In the genomic region with DNA sequence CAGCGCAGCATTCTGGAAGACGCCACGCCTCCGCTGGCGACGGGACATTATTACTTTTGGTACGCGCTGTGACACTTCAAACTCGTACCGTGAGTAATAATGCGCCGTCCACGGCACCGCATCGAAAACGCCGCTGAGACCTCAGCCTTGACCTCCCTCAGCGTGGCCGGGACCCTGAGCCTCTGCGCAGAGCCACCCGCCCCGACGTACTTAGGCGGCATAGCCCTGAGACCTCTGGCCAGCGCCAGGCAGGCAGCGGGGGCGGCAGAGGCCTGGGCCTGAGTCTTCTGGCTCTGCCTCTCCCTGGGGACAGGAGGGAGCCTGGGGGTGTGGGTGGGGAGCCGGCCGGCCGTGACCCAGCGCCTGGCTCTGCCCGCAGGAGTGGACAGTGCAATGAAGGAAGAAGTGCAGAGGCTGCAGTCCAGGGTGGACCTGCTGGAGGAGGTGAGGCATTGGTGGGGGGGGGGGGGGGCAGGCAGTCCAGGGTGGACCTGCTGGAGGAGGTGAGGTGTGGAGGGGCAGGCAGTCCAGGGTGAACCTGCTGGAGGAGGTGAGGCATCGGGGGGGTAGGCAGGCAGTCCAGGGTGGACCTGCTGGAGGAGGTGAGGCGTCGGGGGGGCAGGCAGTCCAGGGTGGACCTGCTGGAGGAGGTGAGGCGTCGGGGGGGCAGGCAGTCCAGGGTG, we compare ENCODE assay signal across 23 cellular contexts. TPM values are rescaled to one million over a fixed set of nuclear protein-coding genes. Genes with fewer than 3 reads are reported as not detected.
DNase-seq lines count a peak whose midpoint lies in the region; TF ChIP-seq lines count a peak whose summit lies in the region.
"Had no signal": no experiment of that assay in that cellular context is flagged by ENCODE, and none has a peak within 500 bp of the region (broad histone marks: within the 10 kb centered on the region; RNA-seq: fewer than 3 reads in every experiment).

No MANE protein-coding gene starts in this region.

- H3K4me2 ChIP-seq in BLaER1: peak overlapping the region; percentile 99
- no peak overlapping the region for H3K4me2 ChIP-seq in osteoblast (ENCODE audit: insufficient read depth, low read length)

- H3K36me3 Mint-ChIP-seq in endothelial cell (ENCODE audit: low read depth, unreplicated experiment): peaks cover 26% of the 10 kb centered on the region
- no peaks in the 10 kb centered on the region for H3K36me3 Mint-ChIP-seq in neural crest cell (ENCODE audit: low read depth)
- H3K36me3 Mint-ChIP-seq: natural killer cell treated with Interleukin-12 subunit alpha and Interleukin-12 subunit beta and Interleukin-15 and Interleukin-18, amount 100 ng/mL, for 72 hours had no signal

- H3K27me3 Mint-ChIP-seq in endothelial cell (ENCODE audit: unreplicated experiment): peaks cover 77% of the 10 kb centered on the region
- H3K27me3 Mint-ChIP-seq in neural crest cell (ENCODE audit: low read depth): peaks cover 2% of the 10 kb centered on the region
- H3K27me3 Mint-ChIP-seq: natural killer cell treated with Interleukin-12 subunit alpha and Interleukin-12 subunit beta and Interleukin-15 and Interleukin-18, amount 100 ng/mL, for 72 hours had no signal

- H3K9me3 ChIP-seq in BLaER1 (no peaks in the 10 kb centered on the region), osteoblast (ENCODE audit: low read depth, low read length) (no peaks in the 10 kb centered on the region)
- H3K9me3 ChIP-seq: adrenal gland, gastroesophageal sphincter, pancreas, testis had no signal

- no peak overlapping the region for H2AFZ ChIP-seq in osteoblast (ENCODE audit: low read length)

- peaks cover 45% of the 10 kb centered on the region for H3K36me3 ChIP-seq in BLaER1
- H3K36me3 ChIP-seq in H7 (replicated peaks; ENCODE audit: control insufficient read depth, insufficient read depth, low read length): no peaks in the 10 kb centered on the region; the same call in 1 of the 2 replicates
- no peaks in the 10 kb centered on the region for H3K36me3 ChIP-seq in osteoblast (ENCODE audit: insufficient read depth, low read length)
- H3K36me3 ChIP-seq: brain microvascular endothelial cell had no signal

- H3K27ac ChIP-seq in BLaER1 (peak overlapping the region; percentile 67), osteoblast (ENCODE audit: low read depth, low read length) (no peak overlapping the region)
- H3K27ac ChIP-seq: adrenal gland, brain microvascular endothelial cell, pancreas, testis had no signal

- H3K27me3 ChIP-seq in BLaER1 (peaks cover 17% of the 10 kb centered on the region; the same call in 1 of the 2 replicates), H7 (ENCODE audit: control insufficient read depth, insufficient read depth, low read length) (no peaks in the 10 kb centered on the region), osteoblast (ENCODE audit: insufficient read depth, low read length) (peaks cover 10% of the 10 kb centered on the region)
- H3K27me3 ChIP-seq: adrenal gland, brain microvascular endothelial cell, pancreas, testis had no signal

- DNase-seq in H7 (peak; percentile 69), endothelial cell (ENCODE audit: low spot score) (no peak), neural crest cell (ENCODE audit: low read depth, low spot score) (no peak), osteoblast (ENCODE audit: insufficient read length, low spot score, missing footprints) (no peak), NCI-H774 (lab: John Stamatoyannopoulos, UW) (no peak), iPS-NIHi7 (ENCODE audit: extremely low spot score) (no peak)
- DNase-seq: brain microvascular endothelial cell; kidney; midbrain; MM.1S; NCI-H1694; stimulated activated naive B cell treated with anti-CD40 and anti-IgM and Interleukin-4, amounts not matched to agents 10 μg/mL and 1 μg/mL and 100 μg/mL, for 72 hours had no signal

- TF ChIP-seq CTCF in endothelial cell (IDR thresholded peaks at IDR 0.05; ENCODE audit: unreplicated experiment): no peak
- TF ChIP-seq CTCF in neural crest cell (conservative IDR thresholded peaks at IDR 0.05): no peak
- TF ChIP-seq CTCF in osteoblast (IDR thresholded peaks at IDR 0.05; ENCODE audit: extremely low read depth, low read depth, low read length): no peak

- peak overlapping the region; percentile 51 for H3K4me3 Mint-ChIP-seq in endothelial cell (ENCODE audit: unreplicated experiment)
- peak overlapping the region; percentile 41 for H3K4me3 Mint-ChIP-seq in neural crest cell
- H3K4me3 Mint-ChIP-seq: activated CD4-positive, alpha-beta T cell treated with anti-CD3 and anti-CD28 coated beads for 36 hours; activated T-cell treated with anti-CD3 and anti-CD28 coated beads, Interleukin-2, amount 50 U/mL, for 4 hours; CD4-positive, alpha-beta memory T cell; effector memory CD8-positive, alpha-beta T cell; natural killer cell treated with Interleukin-12 subunit alpha and Interleukin-12 subunit beta and Interleukin-15 and Interleukin-18, amount 100 ng/mL, for 72 hours; stimulated activated naive B cell treated with anti-CD40 and anti-IgM and Interleukin-4, amounts not matched to agents 10 μg/mL and 1 μg/mL and 100 μg/mL, for 72 hours had no signal

- peak overlapping the region; percentile 18 for H3K27ac Mint-ChIP-seq in endothelial cell (ENCODE audit: unreplicated experiment)
- no peak overlapping the region for H3K27ac Mint-ChIP-seq in neural crest cell (ENCODE audit: unreplicated experiment)
- H3K27ac Mint-ChIP-seq: activated CD4-positive, alpha-beta T cell treated with anti-CD3 and anti-CD28 coated beads for 36 hours; CD4-positive, alpha-beta memory T cell; effector memory CD8-positive, alpha-beta T cell; natural killer cell treated with Interleukin-12 subunit alpha and Interleukin-12 subunit beta and Interleukin-15 and Interleukin-18, amount 100 ng/mL, for 72 hours; stimulated activated naive B cell treated with anti-CD40 and anti-IgM and Interleukin-4, amounts not matched to agents 10 μg/mL and 1 μg/mL and 100 μg/mL, for 72 hours had no signal

- no peaks in the 10 kb centered on the region for H3K9me3 Mint-ChIP-seq in endothelial cell (ENCODE audit: unreplicated experiment)
- no peaks in the 10 kb centered on the region for H3K9me3 Mint-ChIP-seq in neural crest cell
- H3K9me3 Mint-ChIP-seq: activated T-cell treated with anti-CD3 and anti-CD28 coated beads, Interleukin-2, amount 50 U/mL, for 4 hours; CD4-positive, alpha-beta memory T cell; effector memory CD8-positive, alpha-beta T cell; natural killer cell treated with Interleukin-12 subunit alpha and Interleukin-12 subunit beta and Interleukin-15 and Interleukin-18, amount 100 ng/mL, for 72 hours; stimulated activated naive B cell treated with anti-CD40 and anti-IgM and Interleukin-4, amounts not matched to agents 10 μg/mL and 1 μg/mL and 100 μg/mL, for 72 hours had no signal

- 0 out of 2 replicates have a peak overlapping the region, but pooled peaks have one; percentile 3 for H3K4me3 ChIP-seq in BLaER1
- H3K4me3 ChIP-seq in H7 (ENCODE audit: insufficient read depth, low read depth, low read length): no peak overlapping the region
- H3K4me3 ChIP-seq in osteoblast (ENCODE audit: insufficient read depth, low read length): no peak overlapping the region
- H3K4me3 ChIP-seq: adrenal gland, pancreas, testis had no signal

- H3K9ac ChIP-seq in BLaER1: peak overlapping the region; percentile 41; the same call in 1 of the 2 replicates

- peaks cover 80% of the 10 kb centered on the region for H4K20me1 ChIP-seq in BLaER1
- H4K20me1 ChIP-seq in osteoblast (ENCODE audit: insufficient read depth, low read length): peaks cover 6% of the 10 kb centered on the region

- H3K4me1 ChIP-seq in BLaER1 (peaks cover 96% of the 10 kb centered on the region), osteoblast (ENCODE audit: insufficient read depth, low read length) (no peaks in the 10 kb centered on the region)
- H3K4me1 ChIP-seq: adrenal gland, testis had no signal

- peaks cover 19% of the 10 kb centered on the region for H3K4me1 Mint-ChIP-seq in endothelial cell (ENCODE audit: unreplicated experiment)
- H3K4me1 Mint-ChIP-seq in neural crest cell: no peaks in the 10 kb centered on the region
- H3K4me1 Mint-ChIP-seq: activated CD4-positive, alpha-beta T cell treated with anti-CD3 and anti-CD28 coated beads for 36 hours; CD4-positive, alpha-beta memory T cell had no signal

- H3K79me2 ChIP-seq in osteoblast (ENCODE audit: insufficient read depth, low read length): no peaks in the 10 kb centered on the region

RNA-seq across cellular contexts. Expression of a gene that starts 8.0 kb away (rescaled TPM):
- 68.5 and 87.3 TPM in 2 replicates for total RNA-seq in H7 (2014; rRNA removed; shearing (Covaris generic))
- total RNA-seq in endothelial cell (ENCODE audit: unreplicated experiment) (945 TPM), neural crest cell (14.1 and 16.8 TPM in 2 replicates), osteoblast (3.3 and 6.2 TPM in 2 replicates)
- total RNA-seq: CD4-positive, alpha-beta memory T cell had no signal

RNA-seq across cellular contexts. Expression of a gene that starts 16.5 kb away (rescaled TPM):
- total RNA-seq in H7 (2014; rRNA removed; shearing (Covaris generic)): 41.1 and 54.7 TPM in 2 replicates
- total RNA-seq in endothelial cell (ENCODE audit: unreplicated experiment) (38.9 TPM), neural crest cell (18.4 and 19.0 TPM in 2 replicates), osteoblast (26.5 and 30.0 TPM in 2 replicates)

RNA-seq across cellular contexts. Expression of a gene that starts 41.7 kb away (rescaled TPM):
- 57.0 and 75.7 TPM in 2 replicates for total RNA-seq in H7 (2014; rRNA removed; shearing (Covaris generic))
- total RNA-seq in endothelial cell (ENCODE audit: unreplicated experiment) (293 TPM), neural crest cell (46.3 and 49.2 TPM in 2 replicates), osteoblast (not detected in 2 replicates)
- total RNA-seq: activated CD8-positive, alpha-beta memory T cell treated with anti-CD3 and anti-CD28 coated beads for 36 hours; CD4-positive, alpha-beta memory T cell; natural killer cell treated with Interleukin-12 subunit alpha and Interleukin-12 subunit beta and Interleukin-15 and Interleukin-18, amount 100 ng/mL, for 72 hours had no signal

Comparison
In these comparisons a context has a peak if more than half of its experiments do, and no peak if none do; other contexts are left out.
1. RNA of a gene that starts 8.0 kb away (total RNA-seq): 945 TPM in endothelial cell (single experiment); 68.5 to 87.3 TPM in H7, 14.1 to 16.8 TPM in neural crest cell and 3.3 to 6.2 TPM in osteoblast; every median in the first group is over 10 times any median in the second.
2. RNA of a gene that starts 41.7 kb away (total RNA-seq): 293 TPM in endothelial cell (single experiment), 57.0 to 75.7 TPM in H7 and 46.3 to 49.2 TPM in neural crest cell; not detected in osteoblast; every median in the first group is over 10 times any median in the second.